ENCODE assay signal across 16 cellular contexts in genomic region chr15:40085225-40085624, GRCh38. TPM values are rescaled to one million over a fixed set of nuclear protein-coding genes. Genes with fewer than 3 reads are reported as not detected.
DNase-seq lines count a peak whose midpoint lies in the region; ATAC-seq and TF ChIP-seq lines count a peak whose summit lies in the region.
"Had no signal": no experiment of that assay in that cellular context is flagged by ENCODE, and none has a peak within 500 bp of the region (broad histone marks: within the 10 kb centered on the region; RNA-seq: fewer than 3 reads in every experiment).

No MANE protein-coding gene starts in this region.

- no peaks in the 10 kb centered on the region for H3K79me2 ChIP-seq in smooth muscle cell (ENCODE audit: low read depth)

- no peaks in the 10 kb centered on the region for H4K20me1 ChIP-seq in smooth muscle cell (ENCODE audit: low read depth)

- DNase-seq in H7 (peak; percentile 22), SJCRH30 (peak; percentile 74 to 84), smooth muscle cell (lab: John Stamatoyannopoulos, UW; ENCODE audit: unreplicated experiment) (no peak), NCI-H146 treated with DMSO at 0.1 percent for 48 hours (lab: John Stamatoyannopoulos, UW; ENCODE audit: unreplicated experiment) (no peak), A172 (ENCODE audit: low spot score) (no peak), body of pancreas (no peak)
- DNase-seq: activated naive CD8-positive, alpha-beta T cell treated with anti-CD3 and anti-CD28 coated beads for 36 hours; left ventricle myocardium inferior; NCI-H1417 treated with DMSO at 0.1 percent for 48 hours; NCI-H2171; occipital lobe had no signal

- WGBS in smooth muscle cell (ENCODE audit: low lambda C conversion rate) = 8% methylated on average over 9 of the region's 9 CpGs
- 63 to 72% methylated on average over 5 to 9 of the region's 9 CpGs for WGBS in body of pancreas, 2 donors

- peaks cover 7% of the 10 kb centered on the region for H3K27me3 ChIP-seq in H7 (ENCODE audit: control insufficient read depth, insufficient read depth, low read length)
- no peaks in the 10 kb centered on the region for H3K27me3 ChIP-seq in SJCRH30
- no peaks in the 10 kb centered on the region for H3K27me3 ChIP-seq in smooth muscle cell (ENCODE audit: low read depth)
- H3K27me3 ChIP-seq in body of pancreas = no peaks in the 10 kb centered on the region
- H3K27me3 ChIP-seq: breast epithelium, SJSA1 had no signal

- H3K9me3 ChIP-seq in SJCRH30 (replicated peaks) = 0 out of 2 replicates have a peak, but pooled peaks cover 1% of the 10 kb centered on the region
- H3K9me3 ChIP-seq in smooth muscle cell (replicated peaks; ENCODE audit: low read depth) = no peaks in the 10 kb centered on the region
- H3K9me3 ChIP-seq in body of pancreas = no peaks in the 10 kb centered on the region
- H3K9me3 ChIP-seq: breast epithelium, HAP-1, left ventricle myocardium inferior, SJSA1 had no signal

- no peaks in the 10 kb centered on the region for H3K36me3 ChIP-seq in H7 (replicated peaks; ENCODE audit: control insufficient read depth, insufficient read depth, low read length)
- no peaks in the 10 kb centered on the region for H3K36me3 ChIP-seq in SJCRH30
- no peaks in the 10 kb centered on the region for H3K36me3 ChIP-seq in smooth muscle cell (ENCODE audit: low read depth)
- no peaks in the 10 kb centered on the region for H3K36me3 ChIP-seq in body of pancreas (replicated peaks in 1 of 2; ENCODE audit: insufficient read depth in 1 of 2, low read depth in 2 of 2)
- H3K36me3 ChIP-seq: breast epithelium, HAP-1, left ventricle myocardium inferior, SJSA1 had no signal

- H3F3A ChIP-seq in smooth muscle cell (ENCODE audit: low read depth) = peaks cover 27% of the 10 kb centered on the region

- H2AFZ ChIP-seq in smooth muscle cell (ENCODE audit: low read depth) = no peak overlapping the region

- peak overlapping the region; percentile 67 for H3K9ac ChIP-seq in smooth muscle cell (ENCODE audit: low read depth)

- TF ChIP-seq POLR2A in body of pancreas (IDR thresholded peaks at IDR 0.05) = no peak

- H3K4me3 ChIP-seq in H7 (ENCODE audit: insufficient read depth, low read depth, low read length) (no peak overlapping the region), SJCRH30 (peak overlapping the region; percentile 23), smooth muscle cell (no peak overlapping the region), body of pancreas (no peak overlapping the region)
- H3K4me3 ChIP-seq: breast epithelium, HAP-1, left ventricle myocardium inferior, SJSA1 had no signal

- intact Hi-C loops in body of pancreas (cut with DNase I) = no loop called here

- peak; percentile 28 for ATAC-seq in esophagus mucosa
- ATAC-seq in body of pancreas = no peak
- ATAC-seq: WTC11 had no signal

- TF ChIP-seq CTCF in smooth muscle cell (IDR thresholded peaks at IDR 0.05; ENCODE audit: borderline replicate concordance, insufficient read depth, poor library complexity, severe bottlenecking) (no peak), body of pancreas (IDR thresholded peaks at IDR 0.05) (no peak)

- H3K27ac ChIP-seq in SJCRH30 (peak overlapping the region; percentile 36), smooth muscle cell (ENCODE audit: low read depth) (peak overlapping the region; percentile 91), body of pancreas (no peak overlapping the region)
- H3K27ac ChIP-seq: breast epithelium, left ventricle myocardium inferior, SJSA1 had no signal

- H3K4me2 ChIP-seq in smooth muscle cell = peak overlapping the region; percentile 75

- peaks cover 41% of the 10 kb centered on the region for H3K4me1 ChIP-seq in SJCRH30
- H3K4me1 ChIP-seq in smooth muscle cell (ENCODE audit: low read depth) = peaks cover 73% of the 10 kb centered on the region
- peaks cover 57% of the 10 kb centered on the region for H3K4me1 ChIP-seq in body of pancreas

RNA-seq across cellular contexts. Expression of gene BMF, which starts 23.5 kb away (rescaled TPM):
- 11.9 and 12.4 TPM in 2 replicates for total RNA-seq in H7 (2014; rRNA removed; shearing (Covaris generic))
- 6.5 and 6.7 TPM in 2 replicates for total RNA-seq in SJCRH30 (2014; rRNA removed; shearing (Covaris generic))
- total RNA-seq in esophagus mucosa = 1.5 TPM
- total RNA-seq in smooth muscle cell = 9.1 and 11.2 TPM in 2 replicates
- 3.6 and 7.5 TPM in 2 replicates for polyA plus RNA-seq in smooth muscle cell
- 0.83 and 1.8 TPM in 2 replicates for total RNA-seq in A172 (2014; rRNA removed; shearing (Covaris generic))
- 10 to 100 TPM in 1 of 2 donors, 1 to 10 TPM in 1; 4.3 to 16.1 TPM for total RNA-seq in body of pancreas

RNA-seq across cellular contexts. Expression of gene SRP14, which starts 46.2 kb away (rescaled TPM):
- total RNA-seq in H7 (2014; rRNA removed; shearing (Covaris generic)) = 148 and 156 TPM in 2 replicates
- total RNA-seq in SJCRH30 (2014; rRNA removed; shearing (Covaris generic)) = 406 and 411 TPM in 2 replicates
- total RNA-seq in esophagus mucosa (99.7 TPM), smooth muscle cell (307 and 356 TPM in 2 replicates), body of pancreas (100 to 1,000 TPM; 122 to 209 TPM)
- polyA plus RNA-seq in smooth muscle cell = 713 and 726 TPM in 2 replicates
- 337 and 421 TPM in 2 replicates for total RNA-seq in A172 (2014; rRNA removed; shearing (Covaris generic))

Comparison
In these comparisons a context has a peak if more than half of its experiments do, and no peak if none do; other contexts are left out.
1. DNase-seq: peak in H7 (single experiment) and SJCRH30 (2 of 2); none in smooth muscle cell (single experiment), NCI-H146 treated with DMSO at 0.1 percent for 48 hours (single experiment), A172 (single experiment) and body of pancreas (0 of 4).
2. H3K27ac ChIP-seq: peak in SJCRH30 (single experiment) and smooth muscle cell (single experiment); none in body of pancreas (0 of 4).